In genomic region chr10:75868601-75869000, GRCh38 we compare ENCODE assay signal across 22 cellular contexts.
"Had no signal": no experiment of that assay in that cellular context is flagged by ENCODE, and none has a peak within 500 bp of the region (broad histone marks: within the 10 kb centered on the region; RNA-seq: fewer than 3 reads in every experiment).

No MANE protein-coding gene starts in this region.

- H3K36me3 ChIP-seq: SJSA1 had no signal

- ATAC-seq: K562 had no signal

- H3K27me3 Mint-ChIP-seq: IgD-negative memory B cell had no signal

- H3K9me3 ChIP-seq: SJSA1 had no signal

- H3K4me1 Mint-ChIP-seq: IgD-negative memory B cell had no signal

- FAIRE-seq: HTR-8/SVneo, K562, RCC 7860 had no signal

- H3K4me3 Mint-ChIP-seq: IgD-negative memory B cell had no signal

- H3K4me1 ChIP-seq: SJSA1 had no signal

- H3K27ac ChIP-seq: HL-60, KMS-11, SJSA1, SK-N-MC had no signal

- H3K36me3 Mint-ChIP-seq: IgD-negative memory B cell had no signal

- H3K27ac Mint-ChIP-seq: IgD-negative memory B cell had no signal

- H3K9ac ChIP-seq: KMS-11 had no signal

- H3K27me3 ChIP-seq: SJSA1 had no signal

- H3K4me2 ChIP-seq: KMS-11 had no signal

- H3K4me3 ChIP-seq: K562, SJSA1, SK-N-MC had no signal

- DNase-seq: Kasumi-1, MM.1S, NCI-H1092 treated with DMSO at 0.1 percent for 48 hours, NCI-H1436, NCI-H187, NCI-H2029, NCI-H2081 treated with DMSO at 0.1 percent for 48 hours, NCI-H2227 treated with DMSO at 0.1 percent for 48 hours, NCI-H524, NCI-H526 treated with DMSO at 0.1 percent for 48 hours, NCI-H774, Right ventricle myocardium superior, RPMI8226, SIG-M5 had no signal
